1 cellular context compared by ENCODE assay signal in genomic region chr1:43044572-43045361, GRCh38.
A peak's percentile ranks its signal among the peaks of the same experiment; 100 is the strongest.
TF ChIP-seq lines count a peak whose summit lies in the region.

No MANE protein-coding gene starts in this region.

TF ChIP-seq in K562, 482 proteins besides CTCF, POLR2A, EP300 and RAD21 (continued from another document and continues in another):
- TF ChIP-seq PATZ1 (CRISPR knock-in tag; IDR thresholded peaks at IDR 0.05; ENCODE audit: borderline replicate concordance) (no peak), ZNF583 (CRISPR knock-in tag; IDR thresholded peaks at IDR 0.05) (no peak), ZNF586 (CRISPR knock-in tag; conservative IDR thresholded peaks at IDR 0.05) (no peak), U2AF2 (optimal IDR thresholded peaks at IDR 0.05; ENCODE audit: low read depth, low read length) (no peak), FOXK2 (conservative IDR thresholded peaks at IDR 0.05 in 1 of 2, IDR thresholded peaks at IDR 0.05 in 1 of 2; ENCODE audit: low read depth in 2 of 2) (no peak; a peak in 1 of 4 replicates), PKNOX1 (IDR thresholded peaks at IDR 0.05) (peak; percentile 75), CTBP1 (IDR thresholded peaks at IDR 0.05; ENCODE audit: borderline replicate concordance) (peak; percentile 94), TBP (optimal IDR thresholded peaks at IDR 0.05; ENCODE audit: low read depth, low read length) (no peak), NFE2L1 (tag; IDR thresholded peaks at IDR 0.05; ENCODE audit: borderline replicate concordance, low read depth) (no peak), NFRKB (IDR thresholded peaks at IDR 0.05; ENCODE audit: low read depth) (no peak), ARNT (IDR thresholded peaks at IDR 0.05) (no peak), MAX (CRISPR knock-in tag; IDR thresholded peaks at IDR 0.05) (no peak), SFPQ (IDR thresholded peaks at IDR 0.05; ENCODE audit: low read depth, low read length) (no peak), POLR3G (IDR thresholded peaks at IDR 0.05; ENCODE audit: extremely low read depth, insufficient read length, insufficient replicate concordance) (no peak), BCL6 (CRISPR knock-in tag; IDR thresholded peaks at IDR 0.05) (no peak), MTA2 (IDR thresholded peaks at IDR 0.05; ENCODE audit: low read depth) (peak; percentile 59; the same call in 1 of the 2 replicates), CEBPB (tag; IDR thresholded peaks at IDR 0.05) (no peak), ZBTB12 (CRISPR knock-in tag; IDR thresholded peaks at IDR 0.05) (peak; percentile 53; the same call in 1 of the 2 replicates), ZNF239 (CRISPR knock-in tag; IDR thresholded peaks at IDR 0.05) (no peak), THRA (IDR thresholded peaks at IDR 0.05) (no peak), ZMIZ1 (IDR thresholded peaks at IDR 0.05; ENCODE audit: low read depth in 2 of 2, low read length in 2 of 2) (no peak), CHD2 (IDR thresholded peaks at IDR 0.05; ENCODE audit: low read depth, low read length) (no peak), RCOR1 (IDR thresholded peaks at IDR 0.05; ENCODE audit: borderline replicate concordance in 1 of 2, low read depth in 2 of 2, low read length in 2 of 2) (peak in 1 of 2 experiments; percentile 93; a peak in 2 of 4 replicates), HDAC1 (IDR thresholded peaks at IDR 0.05) (peak in 1 of 2 experiments; percentile 64; a peak in 1 of 4 replicates), ZNF561 (CRISPR knock-in tag; conservative IDR thresholded peaks at IDR 0.05) (no peak), RB1 (IDR thresholded peaks at IDR 0.05; ENCODE audit: low read depth) (peak; percentile 33; the same call in 1 of the 2 replicates), POLR3A (IDR thresholded peaks at IDR 0.05; ENCODE audit: borderline replicate concordance, extremely low read depth, insufficient read depth, insufficient read length) (no peak), NFIC (IDR thresholded peaks at IDR 0.05) (peak; percentile 59), ZNF24 (IDR thresholded peaks at IDR 0.05) (no peak), NUFIP1 (IDR thresholded peaks at IDR 0.05; ENCODE audit: partially characterized antibody) (no peak), MEIS2 (IDR thresholded peaks at IDR 0.05; ENCODE audit: partially characterized antibody) (peak; percentile 74), TOE1 (IDR thresholded peaks at IDR 0.05; ENCODE audit: borderline replicate concordance) (no peak), TOE1 (CRISPR knock-in tag; IDR thresholded peaks at IDR 0.05; ENCODE audit: borderline replicate concordance, low read depth) (no peak), LEF1 (IDR thresholded peaks at IDR 0.05) (no peak), POLR2G (IDR thresholded peaks at IDR 0.05; ENCODE audit: low read depth, low read length) (no peak), NCOA1 (IDR thresholded peaks at IDR 0.05; ENCODE audit: low read depth) (peak; percentile 50; the same call in 1 of the 2 replicates), GATA2 (CRISPR knock-in tag; IDR thresholded peaks at IDR 0.05) (peak; percentile 51; the same call in 1 of the 2 replicates), HMG20B (CRISPR knock-in tag; IDR thresholded peaks at IDR 0.05) (no peak), CBFA2T3 (IDR thresholded peaks at IDR 0.05) (peak; percentile 93), GTF2E2 (tag; IDR thresholded peaks at IDR 0.05) (no peak), ZSCAN29 (IDR thresholded peaks at IDR 0.05) (no peak), SMAD1 (IDR thresholded peaks at IDR 0.05; ENCODE audit: low read depth, low read length, partially characterized antibody) (no peak), STAT6 (CRISPR knock-in tag; IDR thresholded peaks at IDR 0.05) (no peak), KDM4B (IDR thresholded peaks at IDR 0.05; ENCODE audit: borderline replicate concordance in 2 of 2, low read depth in 1 of 2) (no peak), U2AF1 (optimal IDR thresholded peaks at IDR 0.05; ENCODE audit: low read depth, low read length) (no peak), PCBP2 (IDR thresholded peaks at IDR 0.05; ENCODE audit: low read depth, low read length, poor library complexity, severe bottlenecking) (no peak), KLF6 (CRISPR knock-in tag; IDR thresholded peaks at IDR 0.05; ENCODE audit: borderline replicate concordance) (no peak), SRSF9 (IDR thresholded peaks at IDR 0.05; ENCODE audit: borderline replicate concordance, low read depth, low read length) (no peak), KLF1 (tag; IDR thresholded peaks at IDR 0.05) (no peak), ETV1 (tag; conservative IDR thresholded peaks at IDR 0.05; ENCODE audit: low read depth) (no peak), CXXC5 (CRISPR knock-in tag; IDR thresholded peaks at IDR 0.05) (peak; percentile 23; the same call in 1 of the 2 replicates)
